In genomic region chr10:32049113-32049512, GRCh38 we compare ENCODE assay signal across 14 cellular contexts. TPM values are rescaled to one million over a fixed set of nuclear protein-coding genes. Genes with fewer than 3 reads are reported as not detected.
DNase-seq lines count a peak whose midpoint lies in the region; ATAC-seq and TF ChIP-seq lines count a peak whose summit lies in the region.
"Had no signal": no experiment of that assay in that cellular context is flagged by ENCODE, and none has a peak within 500 bp of the region (broad histone marks: within the 10 kb centered on the region; RNA-seq: fewer than 3 reads in every experiment).

No MANE protein-coding gene starts in this region.

- TF ChIP-seq CTCF in IMR-90 (conservative IDR thresholded peaks at IDR 0.05; ENCODE audit: low read depth, low read length), result no peak
- no peak for TF ChIP-seq CTCF in choroid plexus epithelial cell (conservative IDR thresholded peaks at IDR 0.05; ENCODE audit: low read depth, low read length)
- no peak for TF ChIP-seq CTCF in natural killer cell (IDR thresholded peaks at IDR 0.05)

- H4K91ac ChIP-seq in IMR-90 (ENCODE audit: insufficient read depth, low read depth, low read length), result no peak overlapping the region

- no peak overlapping the region for H3K9ac ChIP-seq in IMR-90 (ENCODE audit: low read depth, low read length)

- intact Hi-C loops in CD4-positive, alpha-beta memory T cell (cut with micrococcal nuclease), result no loop called here
- intact Hi-C loops in IMR-90 (cut with micrococcal nuclease) (no loop called here), natural killer cell (cut with micrococcal nuclease) (no loop called here)

- peak overlapping the region in 6 of 8 donors; percentile 21 to 99 (median 56) for H3K4me3 Mint-ChIP-seq in CD4-positive, alpha-beta memory T cell
- H3K4me3 Mint-ChIP-seq in natural killer cell, result peak overlapping the region; percentile 4

- H2AK9ac ChIP-seq in IMR-90 (replicated peaks; ENCODE audit: low read depth, low read length, poor library complexity), result no peak overlapping the region

- dilution Hi-C loops in IMR-90 (cut with HindIII; ENCODE audit: low sequenced_read_pairs, unreplicated experiment), result no loop called here

- DNase-seq in CD4-positive, alpha-beta memory T cell, result no peak
- peak; percentile 67 for DNase-seq in IMR-90
- peak; percentile 12 for DNase-seq in choroid plexus epithelial cell (ENCODE audit: low read depth)
- no peak for DNase-seq in natural killer cell
- no peak for DNase-seq in NCI-H1048 (lab: John Stamatoyannopoulos, UW)
- DNase-seq in GOT3 (lab: John Stamatoyannopoulos, UW), result no peak
- no peak for DNase-seq in HuH-7.5 (ENCODE audit: low spot score)
- DNase-seq: activated CD4-positive, alpha-beta T cell treated with anti-CD3 and anti-CD28 coated beads, Interleukin-2, amount 50 U/mL, for 1 hour; BE2C; effector CD4-positive, alpha-beta T cell; midbrain; NCI-H146 had no signal

- no peak overlapping the region for H2BK20ac ChIP-seq in IMR-90 (ENCODE audit: low read depth, low read length)

- H2BK5ac ChIP-seq in IMR-90 (ENCODE audit: low read depth, low read length, poor library complexity, severe bottlenecking), result peak overlapping the region; percentile 78

- BruUV-seq in IMR-90 (replicated peaks; lab: Mats Ljungman, UMichigan), result no TSS peak

- no peak overlapping the region for H2AFZ ChIP-seq in IMR-90 (replicated peaks; ENCODE audit: low read length, poor library complexity)
- H2AFZ ChIP-seq: hepatocyte had no signal

- peak overlapping the region in 1 of 2 experiments; percentile 15; a peak in 1 of 4 replicates for H4K8ac ChIP-seq in IMR-90 (ENCODE audit: low read depth in 2 of 2, low read length in 2 of 2)

- H3K23ac ChIP-seq in IMR-90 (ENCODE audit: low read depth, low read length), result 0 out of 2 replicates have a peak overlapping the region, but pooled peaks have one; percentile 20

- H3K36me3 ChIP-seq in CD4-positive, alpha-beta memory T cell (ENCODE audit: insufficient read depth, low read length), result peaks cover 31% of the 10 kb centered on the region
- H3K36me3 ChIP-seq in IMR-90 (ENCODE audit: control insufficient read depth, insufficient read depth, low read length), result peaks cover 15% of the 10 kb centered on the region

- no peaks in the 10 kb centered on the region for H3K27me3 ChIP-seq in CD4-positive, alpha-beta memory T cell (ENCODE audit: insufficient read depth, low read length)
- H3K27me3 ChIP-seq in IMR-90 (ENCODE audit: control insufficient read depth, insufficient read depth, low read length), result no peaks in the 10 kb centered on the region
- H3K27me3 ChIP-seq: BE2C, hepatocyte had no signal

- CTCF ChIA-PET in CD4-positive, alpha-beta memory T cell (lab: Charles Lee; ENCODE audit: partially characterized antibody), result interaction anchor here (1.3 kb wide), 1 partner anchor 121 kb away, joined by 3 read pairs; no protein-coding TSS in a partner anchor
- CTCF ChIA-PET in IMR-90 (lab: Yijun Ruan, JAX), result no interaction called here

- H3K4me1 ChIP-seq in CD4-positive, alpha-beta memory T cell (ENCODE audit: insufficient read depth, low read length), result peaks cover 96% of the 10 kb centered on the region
- H3K4me1 ChIP-seq in IMR-90 (ENCODE audit: control insufficient read depth, insufficient read depth, low read length), result peaks cover 11% of the 10 kb centered on the region
- H3K4me1 ChIP-seq: BE2C had no signal

- in situ Hi-C loops in IMR-90 (cut with MboI; ENCODE audit: low sequenced_read_pairs), result no loop called here

- H3K9me1 ChIP-seq in IMR-90 (ENCODE audit: insufficient read depth, low read length), result peaks cover 9% of the 10 kb centered on the region

- WGBS in IMR-90 (ENCODE audit: extremely low coverage in 2 of 2, insufficient read length in 1 of 2), 2 experiments, result no CpG with 5 or more reads among the region's 4 CpGs

- H3K27ac Mint-ChIP-seq in CD4-positive, alpha-beta memory T cell, result peak overlapping the region in 5 of 7 donors; percentile 9 to 79 (median 49)
- peak overlapping the region in 1 of 2 donors; percentile 72 for H3K27ac Mint-ChIP-seq in natural killer cell

- H3K14ac ChIP-seq in IMR-90 (replicated peaks; ENCODE audit: low read depth, low read length), result 0 out of 2 replicates have a peak overlapping the region, but pooled peaks have one; percentile 62

- H3K9me3 ChIP-seq in CD4-positive, alpha-beta memory T cell (ENCODE audit: control insufficient read depth in 1 of 2, low read length in 2 of 2), result no peaks in the 10 kb centered on the region
- H3K9me3 ChIP-seq in IMR-90 (ENCODE audit: control insufficient read depth, insufficient read depth, low read length), result no peaks in the 10 kb centered on the region
- H3K9me3 ChIP-seq: BE2C had no signal

- peaks cover 5 to 57% of the 10 kb centered on the region in 2 experiments for H3K79me1 ChIP-seq in IMR-90 (ENCODE audit: low read depth in 1 of 2, low read length in 2 of 2)

- peaks cover 0 to 4% (median 0%) of the 10 kb centered on the region in 8 donors for H3K9me3 Mint-ChIP-seq in CD4-positive, alpha-beta memory T cell
- H3K9me3 Mint-ChIP-seq in natural killer cell, result no peaks in the 10 kb centered on the region

- H3K4me3 ChIP-seq in CD4-positive, alpha-beta memory T cell (ENCODE audit: low read length in 2 of 2), result no peak overlapping the region
- H3K4me3 ChIP-seq in IMR-90 (ENCODE audit: insufficient read depth, low read depth, low read length) (no peak overlapping the region), choroid plexus epithelial cell (ENCODE audit: low read depth, low read length) (no peak overlapping the region)
- H3K4me3 ChIP-seq: hepatocyte had no signal

- H2BK15ac ChIP-seq in IMR-90 (ENCODE audit: low read depth, low read length), result no peak overlapping the region

- no peak for TF ChIP-seq POLR2A in IMR-90 (IDR thresholded peaks at IDR 0.05; ENCODE audit: low read depth, low read length)

- no peak overlapping the region for H2AK5ac ChIP-seq in IMR-90 (ENCODE audit: low read depth, low read length)

- no peak overlapping the region for H4K5ac ChIP-seq in IMR-90 (ENCODE audit: low read depth, low read length)

- no peaks in the 10 kb centered on the region for H3K27me3 Mint-ChIP-seq in CD4-positive, alpha-beta memory T cell
- no peaks in the 10 kb centered on the region for H3K27me3 Mint-ChIP-seq in natural killer cell (ENCODE audit: low read depth in 2 of 2)

- peaks cover 81% of the 10 kb centered on the region for H4K20me1 ChIP-seq in IMR-90 (ENCODE audit: insufficient read depth, low read length)

- ATAC-seq in IMR-90 (ENCODE audit: low read depth) (peak; percentile 44), natural killer cell (no peak), GM18907 (IDR thresholded peaks at IDR 0.05; ENCODE audit: unreplicated experiment) (no peak)

- H3K4me1 Mint-ChIP-seq in CD4-positive, alpha-beta memory T cell, result peaks cover 74 to 96% (median 87%) of the 10 kb centered on the region in 4 donors
- H3K4me1 Mint-ChIP-seq in natural killer cell, result peaks cover 86 to 90% of the 10 kb centered on the region in 2 donors

- no peak overlapping the region for H3K18ac ChIP-seq in IMR-90 (ENCODE audit: low read depth, low read length)

- H3K27ac ChIP-seq in CD4-positive, alpha-beta memory T cell (ENCODE audit: low read depth, low read length), result peak overlapping the region; percentile 14
- peak overlapping the region; percentile 31; the same call in 1 of the 2 replicates for H3K27ac ChIP-seq in IMR-90 (ENCODE audit: insufficient read depth, low read length)
- H3K27ac ChIP-seq: hepatocyte had no signal

- 0 out of 2 replicates have a peak overlapping the region, but pooled peaks have one; percentile 52 for H3K4ac ChIP-seq in IMR-90 (ENCODE audit: low read depth, low read length)

- no peak overlapping the region for H2BK120ac ChIP-seq in IMR-90 (ENCODE audit: low read depth, low read length)

- no peak for TF ChIP-seq RAD21 in IMR-90 (IDR thresholded peaks at IDR 0.05; ENCODE audit: low read length)

- H3K4me2 ChIP-seq in IMR-90 (ENCODE audit: low read depth, low read length), result peak overlapping the region; percentile 57; the same call in 1 of the 2 replicates

- peaks cover 36 to 50% of the 10 kb centered on the region in 2 donors for H3K36me3 Mint-ChIP-seq in CD4-positive, alpha-beta memory T cell
- H3K36me3 Mint-ChIP-seq in natural killer cell, result peaks cover 7% of the 10 kb centered on the region

- H3K56ac ChIP-seq in IMR-90 (ENCODE audit: extremely low read depth, insufficient read depth, low read length), result no peak overlapping the region

- POLR2A ChIA-PET in CD4-positive, alpha-beta memory T cell (lab: Charles Lee; ENCODE audit: partially characterized antibody), result no interaction called here
- POLR2A ChIA-PET in IMR-90 (lab: Charles Lee; ENCODE audit: unreplicated experiment), result no interaction called here

TF ChIP-seq in IMR-90, 13 proteins besides CTCF, POLR2A, EP300 and RAD21 (continues in another document):
- TF ChIP-seq USF2 (IDR thresholded peaks at IDR 0.05; ENCODE audit: low read depth, low read length), result no peak
- no peak for TF ChIP-seq FOS (IDR thresholded peaks at IDR 0.05; ENCODE audit: low read depth, low read length)
- no peak for TF ChIP-seq BHLHE40 (IDR thresholded peaks at IDR 0.05; ENCODE audit: low read depth, low read length)
- no peak for TF ChIP-seq CHD1 (IDR thresholded peaks at IDR 0.05; ENCODE audit: low read depth, low read length)
- no peak for TF ChIP-seq MAFK (IDR thresholded peaks at IDR 0.05; ENCODE audit: low read depth, low read length)
- no peak for TF ChIP-seq RCOR1 (IDR thresholded peaks at IDR 0.05; ENCODE audit: insufficient replicate concordance, low read length)
- no peak for TF ChIP-seq NFE2L2 (IDR thresholded peaks at IDR 0.05; ENCODE audit: low read depth, low read length)
- no peak for TF ChIP-seq SMC3 (IDR thresholded peaks at IDR 0.05; ENCODE audit: low read depth, low read length)
- TF ChIP-seq RFX5 (IDR thresholded peaks at IDR 0.05; ENCODE audit: low read depth, low read length), result no peak

RNA-seq across cellular contexts. Expression of gene KIF5B, which starts 7.1 kb away (rescaled TPM):
- total RNA-seq in CD4-positive, alpha-beta memory T cell, result 10 to 100 TPM; 54.8 to 55.6 TPM
- 10 to 100 TPM; 23.4 to 29.6 TPM for polyA plus RNA-seq in CD4-positive, alpha-beta memory T cell
- total RNA-seq in IMR-90 (2012; rRNA removed), result 68.5 and 130 TPM in 2 replicates
- polyA plus RNA-seq in IMR-90 (2012; rRNA removed), result 26.7 and 33.5 TPM in 2 replicates
- 7.4 and 9.2 TPM in 2 replicates for polyA plus RNA-seq in IMR-90 (2012; cell fraction: cytosol; rRNA removed)
- 4.8 and 13.7 TPM in 2 replicates for polyA plus RNA-seq in IMR-90 (2012; cell fraction: nucleus; rRNA removed; ENCODE audit: low replicate concordance)
- total RNA-seq in natural killer cell, result 10 to 100 TPM; 51.0 to 64.2 (median 61.1) TPM

Comparison
In these comparisons a context has a peak if more than half of its experiments do, and no peak if none do; other contexts are left out.
1. DNase-seq: peak in IMR-90 (single experiment) and choroid plexus epithelial cell (single experiment); none in CD4-positive, alpha-beta memory T cell (0 of 5), natural killer cell (single experiment), NCI-H1048 (single experiment), GOT3 (single experiment) and HuH-7.5 (single experiment).